ENCODE assay signal across 14 cellular contexts in genomic region chr3:171384101-171384891, GRCh38.
DNase-seq lines count a peak whose midpoint lies in the region; FAIRE-seq and TF ChIP-seq lines count a peak whose summit lies in the region.
"Had no signal": no experiment of that assay in that cellular context is flagged by ENCODE, and none has a peak within 500 bp of the region (broad histone marks: within the 10 kb centered on the region; RNA-seq: fewer than 3 reads in every experiment).

No MANE protein-coding gene starts in this region.

- H4K5ac ChIP-seq in H1 (ENCODE audit: insufficient read length, low read depth, low read length), result no peak overlapping the region

- peak overlapping the region; percentile 68; the same call in 1 of the 2 replicates for H2BK12ac ChIP-seq in H1 (ENCODE audit: low read depth, low read length)

- H2AFZ ChIP-seq in H1 (ENCODE audit: low read length) (no peak overlapping the region), neural cell (ENCODE audit: low read depth, low read length) (no peak overlapping the region)

- no peak overlapping the region for H4K91ac ChIP-seq in H1 (replicated peaks; ENCODE audit: insufficient read length, low read length)

- H2BK5ac ChIP-seq in H1 (ENCODE audit: low read depth, low read length), result no peak overlapping the region

- no peak for TF ChIP-seq POLR2A in H1 (IDR thresholded peaks at IDR 0.05; ENCODE audit: control extremely low read depth in 1 of 2, low read depth in 2 of 2, low read length in 2 of 2)

- TF ChIP-seq RAD21 in H1 (IDR thresholded peaks at IDR 0.05 in 1 of 2, conservative IDR thresholded peaks at IDR 0.05 in 1 of 2; ENCODE audit: low read depth in 2 of 2, low read length in 2 of 2), result no peak
- no peak for TF ChIP-seq RAD21 in neural cell (conservative IDR thresholded peaks at IDR 0.05)

- H3K23me2 ChIP-seq in H1 (ENCODE audit: low read depth, low read length), result no peaks in the 10 kb centered on the region; the same call in 1 of the 2 replicates

- TF ChIP-seq EP300 in H1 (IDR thresholded peaks at IDR 0.05; ENCODE audit: borderline replicate concordance in 1 of 2, low read depth in 2 of 2, low read length in 2 of 2) (no peak), neural cell (conservative IDR thresholded peaks at IDR 0.05; ENCODE audit: poor library complexity, severe bottlenecking) (peak; percentile 22)

- no peak overlapping the region for H3K4ac ChIP-seq in H1 (replicated peaks; ENCODE audit: insufficient read length, low read depth, low read length)

- no peaks in the 10 kb centered on the region for H3K9me3 ChIP-seq in NT2/D1 (ENCODE audit: insufficient read depth, low read length)
- no peaks in the 10 kb centered on the region for H3K9me3 ChIP-seq in H1 (ENCODE audit: insufficient read depth in 2 of 2, low read depth in 1 of 2, low read length in 1 of 2)
- H3K9me3 ChIP-seq in neural cell (ENCODE audit: low read length), result no peaks in the 10 kb centered on the region
- H3K9me3 ChIP-seq: MG63 had no signal

- peak; percentile 21 for DNase-seq in COLO829 (ENCODE audit: low spot score)
- DNase-seq in NT2/D1 (ENCODE audit: low read depth, low spot score), result peak; percentile 49
- no peak for DNase-seq in H1 (ENCODE audit: low read depth in 1 of 2, low spot score in 2 of 2)
- no peak for DNase-seq in cortex of kidney (lab: John Stamatoyannopoulos, UW)
- DNase-seq in GDM1 (lab: John Stamatoyannopoulos, UW), result no peak
- no peak for DNase-seq in activated CD8-positive, alpha-beta memory T cell treated with anti-CD3 and anti-CD28 coated beads, Interleukin-2, amount 50 U/mL, for 48 hours
- no peak for DNase-seq in G401 (ENCODE audit: low spot score)
- DNase-seq: activated CD4-positive, alpha-beta T cell treated with anti-CD3 and anti-CD28 coated beads for 48 hours; MG63; NCI-H1930; NCI-H748 treated with DMSO at 0.1 percent for 48 hours; stimulated activated naive CD8-positive, alpha-beta T cell treated with anti-CD3 and anti-CD28 coated beads, Interleukin-15, amount 100 ng/mL, for 72 hours had no signal

- peak overlapping the region; percentile 29; the same call in 1 of the 2 replicates for H2BK20ac ChIP-seq in H1 (ENCODE audit: low read length)

- no peak overlapping the region for H3K23ac ChIP-seq in H1 (ENCODE audit: insufficient read length)

- H3K36me3 ChIP-seq in NT2/D1 (ENCODE audit: insufficient read depth, insufficient read length, low read length), result no peaks in the 10 kb centered on the region
- H3K36me3 ChIP-seq in H1 (ENCODE audit: control insufficient read depth in 2 of 4, insufficient read depth in 4 of 4, low read length in 3 of 4), result no peaks in the 10 kb centered on the region
- H3K36me3 ChIP-seq in neural cell (ENCODE audit: insufficient read depth, low read length), result no peaks in the 10 kb centered on the region
- H3K36me3 ChIP-seq: MG63 had no signal

- no peak overlapping the region for H3K18ac ChIP-seq in H1 (ENCODE audit: extremely low read depth, low read length)

- in situ Hi-C loops in G401 (cut with HindIII; ENCODE audit: low sequenced_read_pairs), result no loop called here

- peaks cover 2% of the 10 kb centered on the region; the same call in 1 of the 2 replicates for H3K79me1 ChIP-seq in H1 (ENCODE audit: low read depth, low read length)

- H2BK15ac ChIP-seq in H1 (ENCODE audit: low read length), result no peak overlapping the region

- WGBS in H1 (ENCODE audit: extremely low coverage in 1 of 2, insufficient coverage in 1 of 2, insufficient read length in 1 of 2, insufficient replicate concordance in 2 of 2, low coverage in 1 of 2, low lambda C conversion rate in 2 of 2, missing lambda C conversion rate in 1 of 2), 2 experiments, result 54% methylated on average over 3 of the region's 3 CpGs; no CpG with 5 or more reads in 1 of the 2 experiments

- no peak overlapping the region for H2AK5ac ChIP-seq in H1 (ENCODE audit: low read depth, low read length)

- TF ChIP-seq CTCF in H1 (IDR thresholded peaks at IDR 0.05; ENCODE audit: control extremely low read depth in 1 of 3, insufficient read depth in 1 of 3, low read depth in 1 of 3, low read length in 3 of 3), result no peak
- no peak for TF ChIP-seq CTCF in neural cell (IDR thresholded peaks at IDR 0.05; ENCODE audit: poor library complexity, severe bottlenecking)

- peak; percentile 86 for FAIRE-seq in H1 (lab: Jason Lieb, UNC)

- no peak overlapping the region for H2BK120ac ChIP-seq in H1 (replicated peaks; ENCODE audit: low read depth, low read length)

- H3K9ac ChIP-seq in NT2/D1 (ENCODE audit: insufficient read length, low read depth) (no peak overlapping the region), H1 (replicated peaks in 1 of 4; ENCODE audit: extremely low read depth in 1 of 4, low read depth in 3 of 4, low read length in 3 of 4) (no peak overlapping the region), neural cell (ENCODE audit: low read length) (peak overlapping the region; percentile 38)

- H3K14ac ChIP-seq in H1 (ENCODE audit: insufficient read length), result no peak overlapping the region

- H3K4me3 ChIP-seq in NT2/D1 (ENCODE audit: insufficient read length, low read depth) (no peak overlapping the region), H1 (ENCODE audit: extremely low read depth in 1 of 4, insufficient read depth in 2 of 4, low read depth in 3 of 4, low read length in 4 of 4) (no peak overlapping the region), neural cell (ENCODE audit: low read length) (peak overlapping the region; percentile 35)
- H3K4me3 ChIP-seq: MG63, skin epidermis had no signal

- peaks cover 0 to 2% of the 10 kb centered on the region in 2 experiments for H4K20me1 ChIP-seq in H1 (replicated peaks in 1 of 2; ENCODE audit: control insufficient read depth in 1 of 2, insufficient read depth in 2 of 2, low read length in 2 of 2)
- no peaks in the 10 kb centered on the region for H4K20me1 ChIP-seq in neural cell (ENCODE audit: insufficient read depth)

- POLR2A ChIA-PET in H1 (lab: Charles Lee; ENCODE audit: partially characterized antibody), result interaction anchor here (0.7 to 1.5 kb wide), 5 partner anchors 9 to 178 kb away, joined by 3 to 5 read pairs (median 3); no protein-coding TSS in a partner anchor

- H3K56ac ChIP-seq in H1 (replicated peaks; ENCODE audit: insufficient read length, low read depth, low read length), result no peak overlapping the region

- peaks cover 0 to 42% of the 10 kb centered on the region in 2 experiments; a peak in 2 of 4 replicates for H3K79me2 ChIP-seq in H1 (ENCODE audit: control insufficient read depth in 1 of 2, insufficient read depth in 2 of 2, low read length in 2 of 2)
- peaks cover 4% of the 10 kb centered on the region for H3K79me2 ChIP-seq in neural cell (replicated peaks; ENCODE audit: insufficient read depth, low read length)

- H4K8ac ChIP-seq in H1 (ENCODE audit: extremely low read depth, insufficient read depth, low read length), result no peak overlapping the region

- no peaks in the 10 kb centered on the region for H3K9me2 ChIP-seq in neural cell (ENCODE audit: insufficient read depth, low read length)

- H3K4me1 ChIP-seq in NT2/D1 (ENCODE audit: insufficient read depth, insufficient read length), result no peaks in the 10 kb centered on the region
- peaks cover 0 to 23% (median 18%) of the 10 kb centered on the region in 4 experiments; a peak in 4 of 7 replicates for H3K4me1 ChIP-seq in H1 (replicated peaks in 1 of 4; ENCODE audit: control insufficient read depth in 3 of 4, insufficient read depth in 4 of 4, low read length in 3 of 4)

- CTCF ChIA-PET in H1 (lab: Charles Lee; ENCODE audit: partially characterized antibody), result interaction anchor here (0.7 to 3.5 kb wide), 5 partner anchors 9 to 69 kb away, joined by 3 to 18 read pairs (median 4); no protein-coding TSS in a partner anchor

- H3F3A ChIP-seq in neural cell (ENCODE audit: insufficient read depth, low read length, poor library complexity, severe bottlenecking), result peaks cover 4% of the 10 kb centered on the region

- H3K4me2 ChIP-seq in H1 (ENCODE audit: insufficient read depth in 1 of 2, low read depth in 2 of 2, low read length in 2 of 2) (peak overlapping the region; percentile 39 to 63), neural cell (ENCODE audit: low read length) (peak overlapping the region; percentile 36)

- H3K27me3 ChIP-seq in NT2/D1 (ENCODE audit: insufficient read depth, insufficient read length) (no peaks in the 10 kb centered on the region), H1 (replicated peaks in 1 of 4; ENCODE audit: control insufficient read depth in 3 of 4, extremely low read depth in 1 of 4, insufficient read depth in 3 of 4, low read length in 3 of 4) (no peaks in the 10 kb centered on the region), neural cell (ENCODE audit: insufficient read depth, low read depth, low read length) (no peaks in the 10 kb centered on the region)
- H3K27me3 ChIP-seq: MG63 had no signal

- H3K27ac ChIP-seq in H1 (ENCODE audit: low read depth, low read length) (no peak overlapping the region), neural cell (ENCODE audit: low read length) (peak overlapping the region; percentile 78)
- H3K27ac ChIP-seq: skin epidermis had no signal

TF ChIP-seq in H1, 55 proteins besides CTCF, POLR2A, EP300 and RAD21 (continues in another document):
- no peak for TF ChIP-seq RBBP5 (IDR thresholded peaks at IDR 0.05; ENCODE audit: borderline replicate concordance, low read depth, low read length)
- TF ChIP-seq USF2 (IDR thresholded peaks at IDR 0.05; ENCODE audit: low read length), result no peak
- TF ChIP-seq YY1 (IDR thresholded peaks at IDR 0.05; ENCODE audit: low read depth, low read length), result no peak
- TF ChIP-seq SP2 (IDR thresholded peaks at IDR 0.05; ENCODE audit: low read length), result no peak
- no peak for TF ChIP-seq RFX5 (IDR thresholded peaks at IDR 0.05; ENCODE audit: borderline replicate concordance, low read depth, low read length)

TF ChIP-seq in neural cell, 6 proteins besides CTCF, POLR2A, EP300 and RAD21 (continues in another document):
- TF ChIP-seq EZH2 (IDR thresholded peaks at IDR 0.05; ENCODE audit: borderline replicate concordance, insufficient read depth, low read length, poor library complexity, severe bottlenecking), result no peak
- no peak for TF ChIP-seq POLR2AphosphoS5 (IDR thresholded peaks at IDR 0.05)
- no peak for TF ChIP-seq MXI1 (conservative IDR thresholded peaks at IDR 0.05; ENCODE audit: poor library complexity, severe bottlenecking)
- no peak for TF ChIP-seq SMC3 (conservative IDR thresholded peaks at IDR 0.05; ENCODE audit: poor library complexity)

Comparison
In these comparisons a context has a peak if more than half of its experiments do, and no peak if none do; other contexts are left out.
1. DNase-seq: peak in COLO829 (single experiment) and NT2/D1 (single experiment); none in H1 (0 of 2), cortex of kidney (single experiment), GDM1 (single experiment), activated CD8-positive, alpha-beta memory T cell treated with anti-CD3 and anti-CD28 coated beads, Interleukin-2, amount 50 U/mL, for 48 hours (single experiment) and G401 (single experiment).